10 cellular contexts compared by ENCODE assay signal in the genomic region with DNA sequence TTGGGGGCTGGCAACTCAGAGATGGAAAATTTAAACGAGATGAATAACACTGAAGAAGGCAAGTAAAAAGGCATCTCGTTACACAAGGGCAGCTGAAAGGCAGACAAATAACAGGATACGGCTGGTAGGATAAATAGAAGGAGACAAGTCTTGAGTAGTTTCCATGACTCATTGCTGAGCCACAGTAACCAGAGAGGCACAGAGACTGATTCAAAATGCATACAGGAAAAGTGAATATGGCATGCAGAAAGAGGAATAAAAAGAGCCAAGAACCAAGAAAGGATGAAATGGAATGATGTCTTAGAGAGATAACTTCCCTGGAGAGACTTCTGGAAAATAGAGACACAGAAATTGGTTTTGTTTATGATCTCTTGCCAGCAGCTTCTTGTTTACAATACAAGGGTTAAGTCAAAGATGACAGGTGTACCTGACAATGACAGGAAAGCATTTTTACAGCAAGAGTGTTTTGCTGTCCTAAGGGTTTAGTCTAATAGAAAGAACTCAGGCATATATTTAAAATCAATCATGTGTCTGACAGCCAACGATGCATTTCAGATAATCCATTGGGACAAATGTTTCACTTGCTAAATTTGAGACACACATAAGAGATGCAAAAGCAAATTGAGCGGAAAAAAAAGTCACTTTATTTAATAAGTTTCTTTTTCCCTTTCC.
DNase-seq lines count a peak whose midpoint lies in the region; ATAC-seq, FAIRE-seq and TF ChIP-seq lines count a peak whose summit lies in the region.
"Had no signal": no experiment of that assay in that cellular context is flagged by ENCODE, and none has a peak within 500 bp of the region (broad histone marks: within the 10 kb centered on the region; RNA-seq: fewer than 3 reads in every experiment).

No MANE protein-coding gene starts in this region.

- no peaks in the 10 kb centered on the region for H3K27me3 ChIP-seq in cardiac muscle cell
- no peaks in the 10 kb centered on the region for H3K27me3 ChIP-seq in left ventricle myocardium inferior (ENCODE audit: low read depth)
- H3K27me3 ChIP-seq in dorsolateral prefrontal cortex = no peaks in the 10 kb centered on the region

- TF ChIP-seq CTCF in cardiac muscle cell (IDR thresholded peaks at IDR 0.05; ENCODE audit: low read depth, low read length) (no peak), left ventricle myocardium inferior (IDR thresholded peaks at IDR 0.05; ENCODE audit: borderline replicate concordance) (no peak), dorsolateral prefrontal cortex (IDR thresholded peaks at IDR 0.05 in 54 of 56, conservative IDR thresholded peaks at IDR 0.05 in 2 of 56; ENCODE audit: low read depth in 1 of 56, partially characterized antibody in 56 of 56) (no peak)

- DNase-seq in cardiac muscle cell (ENCODE audit: low read depth in 1 of 2, low spot score in 1 of 2) (peak; percentile 8 to 80), left ventricle myocardium inferior (no peak), OCI-M1 (lab: John Stamatoyannopoulos, UW) (peak; percentile 60), fibroblast of peridontal ligament (ENCODE audit: extremely low read depth) (peak; percentile 85), urothelium cell line (ENCODE audit: low spot score) (peak; percentile 66), DMS79 treated with DMSO at 0.1 percent for 48 hours (lab: John Stamatoyannopoulos, UW) (no peak), dorsolateral prefrontal cortex (no peak)
- DNase-seq: activated CD8-positive, alpha-beta memory T cell treated with anti-CD3 and anti-CD28 coated beads, Interleukin-2, amount 50 U/mL, for 4 hours had no signal

- H3K4me1 ChIP-seq in cardiac muscle cell (ENCODE audit: low read depth) (no peaks in the 10 kb centered on the region), left ventricle myocardium inferior (no peaks in the 10 kb centered on the region)

- H3K27ac ChIP-seq in cardiac muscle cell (no peak overlapping the region), left ventricle myocardium inferior (replicated peaks) (no peak overlapping the region), dorsolateral prefrontal cortex (no peak overlapping the region)

- H3K9me3 ChIP-seq in cardiac muscle cell (ENCODE audit: low read depth) (no peaks in the 10 kb centered on the region), left ventricle myocardium inferior (replicated peaks) (no peaks in the 10 kb centered on the region)

- no peak for ATAC-seq in GM19324 (IDR thresholded peaks at IDR 0.05; ENCODE audit: low FRiP score, unreplicated experiment)
- ATAC-seq: HCT116 had no signal

- H3K36me3 ChIP-seq in cardiac muscle cell (no peaks in the 10 kb centered on the region), left ventricle myocardium inferior (no peaks in the 10 kb centered on the region)

- intact Hi-C loops in left ventricle myocardium inferior (cut with micrococcal nuclease) = no loop called here
- intact Hi-C loops in dorsolateral prefrontal cortex (cut with DNase I) = no loop called here

- no peak overlapping the region for H3K4me3 ChIP-seq in cardiac muscle cell
- no peak overlapping the region for H3K4me3 ChIP-seq in left ventricle myocardium inferior
- H3K4me3 ChIP-seq in dorsolateral prefrontal cortex = no peak overlapping the region

- FAIRE-seq in urothelium cell line (lab: Jason Lieb, UNC) = peak; percentile 35

Comparison
In these comparisons a context has a peak if more than half of its experiments do, and no peak if none do; other contexts are left out.
1. DNase-seq: peak in cardiac muscle cell (2 of 2), OCI-M1 (single experiment), fibroblast of peridontal ligament (single experiment) and urothelium cell line (single experiment); none in left ventricle myocardium inferior (single experiment), DMS79 treated with DMSO at 0.1 percent for 48 hours (single experiment) and dorsolateral prefrontal cortex (0 of 10).